ENCODE assay signal across 1 cellular context in the genomic region with DNA sequence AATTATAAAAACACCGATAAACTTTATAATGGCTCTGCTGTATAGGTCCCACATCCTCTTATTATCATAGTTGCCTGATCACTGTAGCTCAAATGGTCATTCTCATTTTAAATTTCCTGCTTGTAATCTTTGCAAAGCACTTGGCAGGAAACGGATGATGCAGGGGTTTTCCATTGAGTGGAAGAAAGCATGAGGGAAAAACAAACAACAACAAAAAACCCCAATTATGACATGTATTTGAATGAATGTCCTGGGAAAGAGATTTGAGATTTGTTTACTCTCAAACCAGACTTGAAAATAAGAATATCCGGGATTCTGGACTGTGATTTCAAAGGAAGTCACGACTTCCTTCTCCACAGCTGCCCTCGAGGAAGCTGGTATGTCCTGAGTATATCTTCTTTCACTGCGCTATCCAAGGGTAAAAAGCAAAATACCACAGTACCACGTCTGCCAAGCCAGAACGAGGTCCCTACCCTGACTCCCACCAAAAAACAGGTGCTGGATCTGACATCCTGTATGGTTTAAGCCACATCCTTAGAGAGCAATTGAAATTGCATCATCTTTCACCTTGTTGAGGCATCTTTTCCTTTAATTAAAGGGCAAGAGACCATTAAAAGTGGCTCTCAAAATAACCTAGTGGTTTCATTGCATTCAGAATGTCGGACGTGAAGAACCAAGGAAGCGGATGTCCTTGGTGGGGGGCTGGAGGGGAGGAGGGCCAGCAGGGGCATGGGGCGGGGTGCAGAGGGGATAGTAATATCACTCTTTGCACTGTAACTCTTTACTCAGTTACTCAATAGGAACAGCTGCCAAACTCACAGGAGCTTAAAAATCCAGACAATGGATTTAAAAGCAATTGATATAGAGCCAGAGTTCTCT.
A peak's percentile ranks its signal among the peaks of the same experiment; 100 is the strongest.
TF ChIP-seq lines count a peak whose summit lies in the region.

No MANE protein-coding gene starts in this region.

TF ChIP-seq in GM12878, 131 proteins besides CTCF, POLR2A, EP300 and RAD21 (continued from another document and continues in another):
- TF ChIP-seq, protein P1, sequence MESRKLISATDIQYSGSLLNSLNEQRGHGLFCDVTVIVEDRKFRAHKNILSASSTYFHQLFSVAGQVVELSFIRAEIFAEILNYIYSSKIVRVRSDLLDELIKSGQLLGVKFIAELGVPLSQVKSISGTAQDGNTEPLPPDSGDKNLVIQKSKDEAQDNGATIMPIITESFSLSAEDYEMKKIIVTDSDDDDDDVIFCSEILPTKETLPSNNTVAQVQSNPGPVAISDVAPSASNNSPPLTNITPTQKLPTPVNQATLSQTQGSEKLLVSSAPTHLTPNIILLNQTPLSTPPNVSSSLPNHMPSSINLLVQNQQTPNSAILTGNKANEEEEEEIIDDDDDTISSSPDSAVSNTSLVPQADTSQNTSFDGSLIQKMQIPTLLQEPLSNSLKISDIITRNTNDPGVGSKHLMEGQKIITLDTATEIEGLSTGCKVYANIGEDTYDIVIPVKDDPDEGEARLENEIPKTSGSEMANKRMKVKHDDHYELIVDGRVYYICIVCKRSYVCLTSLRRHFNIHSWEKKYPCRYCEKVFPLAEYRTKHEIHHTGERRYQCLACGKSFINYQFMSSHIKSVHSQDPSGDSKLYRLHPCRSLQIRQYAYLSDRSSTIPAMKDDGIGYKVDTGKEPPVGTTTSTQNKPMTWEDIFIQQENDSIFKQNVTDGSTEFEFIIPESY (IDR thresholded peaks at IDR 0.05) = peak; percentile 60; the same call in 1 of the 2 replicates
- TF ChIP-seq IKZF1 (conservative IDR thresholded peaks at IDR 0.05) = peak; percentile 82
- 0 out of 2 replicates have a peak, but pooled peaks have one; percentile 23 for TF ChIP-seq GABPA (IDR thresholded peaks at IDR 0.05; ENCODE audit: low read depth)
- TF ChIP-seq, protein P2, sequence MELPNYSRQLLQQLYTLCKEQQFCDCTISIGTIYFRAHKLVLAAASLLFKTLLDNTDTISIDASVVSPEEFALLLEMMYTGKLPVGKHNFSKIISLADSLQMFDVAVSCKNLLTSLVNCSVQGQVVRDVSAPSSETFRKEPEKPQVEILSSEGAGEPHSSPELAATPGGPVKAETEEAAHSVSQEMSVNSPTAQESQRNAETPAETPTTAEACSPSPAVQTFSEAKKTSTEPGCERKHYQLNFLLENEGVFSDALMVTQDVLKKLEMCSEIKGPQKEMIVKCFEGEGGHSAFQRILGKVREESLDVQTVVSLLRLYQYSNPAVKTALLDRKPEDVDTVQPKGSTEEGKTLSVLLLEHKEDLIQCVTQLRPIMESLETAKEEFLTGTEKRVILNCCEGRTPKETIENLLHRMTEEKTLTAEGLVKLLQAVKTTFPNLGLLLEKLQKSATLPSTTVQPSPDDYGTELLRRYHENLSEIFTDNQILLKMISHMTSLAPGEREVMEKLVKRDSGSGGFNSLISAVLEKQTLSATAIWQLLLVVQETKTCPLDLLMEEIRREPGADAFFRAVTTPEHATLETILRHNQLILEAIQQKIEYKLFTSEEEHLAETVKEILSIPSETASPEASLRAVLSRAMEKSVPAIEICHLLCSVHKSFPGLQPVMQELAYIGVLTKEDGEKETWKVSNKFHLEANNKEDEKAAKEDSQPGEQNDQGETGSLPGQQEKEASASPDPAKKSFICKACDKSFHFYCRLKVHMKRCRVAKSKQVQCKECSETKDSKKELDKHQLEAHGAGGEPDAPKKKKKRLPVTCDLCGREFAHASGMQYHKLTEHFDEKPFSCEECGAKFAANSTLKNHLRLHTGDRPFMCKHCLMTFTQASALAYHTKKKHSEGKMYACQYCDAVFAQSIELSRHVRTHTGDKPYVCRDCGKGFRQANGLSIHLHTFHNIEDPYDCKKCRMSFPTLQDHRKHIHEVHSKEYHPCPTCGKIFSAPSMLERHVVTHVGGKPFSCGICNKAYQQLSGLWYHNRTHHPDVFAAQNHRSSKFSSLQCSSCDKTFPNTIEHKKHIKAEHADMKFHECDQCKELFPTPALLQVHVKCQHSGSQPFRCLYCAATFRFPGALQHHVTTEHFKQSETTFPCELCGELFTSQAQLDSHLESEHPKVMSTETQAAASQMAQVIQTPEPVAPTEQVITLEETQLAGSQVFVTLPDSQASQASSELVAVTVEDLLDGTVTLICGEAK (IDR thresholded peaks at IDR 0.05; ENCODE audit: borderline replicate concordance) = peak; percentile 16; the same call in 1 of the 2 replicates
- TF ChIP-seq FOXM1 (IDR thresholded peaks at IDR 0.05; ENCODE audit: low read depth, low read length) = no peak
- 0 out of 2 replicates have a peak, but pooled peaks have one; percentile 27 for TF ChIP-seq ZNF207 (IDR thresholded peaks at IDR 0.05; ENCODE audit: borderline replicate concordance)
- peak; percentile 9 for TF ChIP-seq SP1 (IDR thresholded peaks at IDR 0.05; ENCODE audit: low read depth, low read length)
- TF ChIP-seq TCF3 (IDR thresholded peaks at IDR 0.05; ENCODE audit: borderline replicate concordance, insufficient read depth, low read depth, low read length) = no peak
- peak; percentile 47; the same call in 1 of the 2 replicates for TF ChIP-seq TAF1 (IDR thresholded peaks at IDR 0.05; ENCODE audit: borderline replicate concordance, low read depth, low read length)
- no peak for TF ChIP-seq SIN3A (IDR thresholded peaks at IDR 0.05; ENCODE audit: low read depth, low read length)
- 0 out of 2 replicates have a peak, but pooled peaks have one; percentile 22 for TF ChIP-seq GATAD2B (conservative IDR thresholded peaks at IDR 0.05; ENCODE audit: low read depth)
- 0 out of 2 replicates have a peak, but pooled peaks have one; percentile 23 for TF ChIP-seq MEF2A (IDR thresholded peaks at IDR 0.05; ENCODE audit: insufficient read depth, low read depth, low read length)
- no peak for TF ChIP-seq RAD51 (IDR thresholded peaks at IDR 0.05)
- TF ChIP-seq RFX5 (IDR thresholded peaks at IDR 0.05; ENCODE audit: low read depth, low read length) = no peak
- TF ChIP-seq, protein P3, sequence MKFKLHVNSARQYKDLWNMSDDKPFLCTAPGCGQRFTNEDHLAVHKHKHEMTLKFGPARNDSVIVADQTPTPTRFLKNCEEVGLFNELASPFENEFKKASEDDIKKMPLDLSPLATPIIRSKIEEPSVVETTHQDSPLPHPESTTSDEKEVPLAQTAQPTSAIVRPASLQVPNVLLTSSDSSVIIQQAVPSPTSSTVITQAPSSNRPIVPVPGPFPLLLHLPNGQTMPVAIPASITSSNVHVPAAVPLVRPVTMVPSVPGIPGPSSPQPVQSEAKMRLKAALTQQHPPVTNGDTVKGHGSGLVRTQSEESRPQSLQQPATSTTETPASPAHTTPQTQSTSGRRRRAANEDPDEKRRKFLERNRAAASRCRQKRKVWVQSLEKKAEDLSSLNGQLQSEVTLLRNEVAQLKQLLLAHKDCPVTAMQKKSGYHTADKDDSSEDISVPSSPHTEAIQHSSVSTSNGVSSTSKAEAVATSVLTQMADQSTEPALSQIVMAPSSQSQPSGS (IDR thresholded peaks at IDR 0.05; ENCODE audit: low read length) = peak; percentile 64
- TF ChIP-seq SIX5 (IDR thresholded peaks at IDR 0.05; ENCODE audit: low read depth, low read length, severe bottlenecking) = no peak
- TF ChIP-seq CREM (IDR thresholded peaks at IDR 0.05; ENCODE audit: low read depth) = no peak
- TF ChIP-seq, protein P4, sequence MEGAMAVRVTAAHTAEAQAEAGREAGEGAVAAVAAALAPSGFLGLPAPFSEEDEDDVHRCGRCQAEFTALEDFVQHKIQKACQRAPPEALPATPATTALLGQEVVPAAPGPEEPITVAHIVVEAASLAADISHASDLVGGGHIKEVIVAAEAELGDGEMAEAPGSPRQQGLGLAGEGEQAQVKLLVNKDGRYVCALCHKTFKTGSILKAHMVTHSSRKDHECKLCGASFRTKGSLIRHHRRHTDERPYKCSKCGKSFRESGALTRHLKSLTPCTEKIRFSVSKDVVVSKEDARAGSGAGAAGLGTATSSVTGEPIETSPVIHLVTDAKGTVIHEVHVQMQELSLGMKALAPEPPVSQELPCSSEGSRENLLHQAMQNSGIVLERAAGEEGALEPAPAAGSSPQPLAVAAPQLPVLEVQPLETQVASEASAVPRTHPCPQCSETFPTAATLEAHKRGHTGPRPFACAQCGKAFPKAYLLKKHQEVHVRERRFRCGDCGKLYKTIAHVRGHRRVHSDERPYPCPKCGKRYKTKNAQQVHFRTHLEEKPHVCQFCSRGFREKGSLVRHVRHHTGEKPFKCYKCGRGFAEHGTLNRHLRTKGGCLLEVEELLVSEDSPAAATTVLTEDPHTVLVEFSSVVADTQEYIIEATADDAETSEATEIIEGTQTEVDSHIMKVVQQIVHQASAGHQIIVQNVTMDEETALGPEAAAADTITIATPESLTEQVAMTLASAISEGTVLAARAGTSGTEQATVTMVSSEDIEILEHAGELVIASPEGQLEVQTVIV (IDR thresholded peaks at IDR 0.05; ENCODE audit: borderline replicate concordance, partially characterized antibody) = no peak
- TF ChIP-seq, protein P5, sequence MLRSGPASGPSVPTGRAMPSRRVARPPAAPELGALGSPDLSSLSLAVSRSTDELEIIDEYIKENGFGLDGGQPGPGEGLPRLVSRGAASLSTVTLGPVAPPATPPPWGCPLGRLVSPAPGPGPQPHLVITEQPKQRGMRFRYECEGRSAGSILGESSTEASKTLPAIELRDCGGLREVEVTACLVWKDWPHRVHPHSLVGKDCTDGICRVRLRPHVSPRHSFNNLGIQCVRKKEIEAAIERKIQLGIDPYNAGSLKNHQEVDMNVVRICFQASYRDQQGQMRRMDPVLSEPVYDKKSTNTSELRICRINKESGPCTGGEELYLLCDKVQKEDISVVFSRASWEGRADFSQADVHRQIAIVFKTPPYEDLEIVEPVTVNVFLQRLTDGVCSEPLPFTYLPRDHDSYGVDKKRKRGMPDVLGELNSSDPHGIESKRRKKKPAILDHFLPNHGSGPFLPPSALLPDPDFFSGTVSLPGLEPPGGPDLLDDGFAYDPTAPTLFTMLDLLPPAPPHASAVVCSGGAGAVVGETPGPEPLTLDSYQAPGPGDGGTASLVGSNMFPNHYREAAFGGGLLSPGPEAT (IDR thresholded peaks at IDR 0.05; ENCODE audit: low read depth) = peak; percentile 73
- no peak for TF ChIP-seq LARP7 (IDR thresholded peaks at IDR 0.05)
- TF ChIP-seq, protein P6, sequence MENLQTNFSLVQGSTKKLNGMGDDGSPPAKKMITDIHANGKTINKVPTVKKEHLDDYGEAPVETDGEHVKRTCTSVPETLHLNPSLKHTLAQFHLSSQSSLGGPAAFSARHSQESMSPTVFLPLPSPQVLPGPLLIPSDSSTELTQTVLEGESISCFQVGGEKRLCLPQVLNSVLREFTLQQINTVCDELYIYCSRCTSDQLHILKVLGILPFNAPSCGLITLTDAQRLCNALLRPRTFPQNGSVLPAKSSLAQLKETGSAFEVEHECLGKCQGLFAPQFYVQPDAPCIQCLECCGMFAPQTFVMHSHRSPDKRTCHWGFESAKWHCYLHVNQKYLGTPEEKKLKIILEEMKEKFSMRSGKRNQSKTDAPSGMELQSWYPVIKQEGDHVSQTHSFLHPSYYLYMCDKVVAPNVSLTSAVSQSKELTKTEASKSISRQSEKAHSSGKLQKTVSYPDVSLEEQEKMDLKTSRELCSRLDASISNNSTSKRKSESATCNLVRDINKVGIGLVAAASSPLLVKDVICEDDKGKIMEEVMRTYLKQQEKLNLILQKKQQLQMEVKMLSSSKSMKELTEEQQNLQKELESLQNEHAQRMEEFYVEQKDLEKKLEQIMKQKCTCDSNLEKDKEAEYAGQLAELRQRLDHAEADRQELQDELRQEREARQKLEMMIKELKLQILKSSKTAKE (IDR thresholded peaks at IDR 0.05; ENCODE audit: low read depth, poor library complexity, severe bottlenecking) = no peak
- TF ChIP-seq, protein P7, sequence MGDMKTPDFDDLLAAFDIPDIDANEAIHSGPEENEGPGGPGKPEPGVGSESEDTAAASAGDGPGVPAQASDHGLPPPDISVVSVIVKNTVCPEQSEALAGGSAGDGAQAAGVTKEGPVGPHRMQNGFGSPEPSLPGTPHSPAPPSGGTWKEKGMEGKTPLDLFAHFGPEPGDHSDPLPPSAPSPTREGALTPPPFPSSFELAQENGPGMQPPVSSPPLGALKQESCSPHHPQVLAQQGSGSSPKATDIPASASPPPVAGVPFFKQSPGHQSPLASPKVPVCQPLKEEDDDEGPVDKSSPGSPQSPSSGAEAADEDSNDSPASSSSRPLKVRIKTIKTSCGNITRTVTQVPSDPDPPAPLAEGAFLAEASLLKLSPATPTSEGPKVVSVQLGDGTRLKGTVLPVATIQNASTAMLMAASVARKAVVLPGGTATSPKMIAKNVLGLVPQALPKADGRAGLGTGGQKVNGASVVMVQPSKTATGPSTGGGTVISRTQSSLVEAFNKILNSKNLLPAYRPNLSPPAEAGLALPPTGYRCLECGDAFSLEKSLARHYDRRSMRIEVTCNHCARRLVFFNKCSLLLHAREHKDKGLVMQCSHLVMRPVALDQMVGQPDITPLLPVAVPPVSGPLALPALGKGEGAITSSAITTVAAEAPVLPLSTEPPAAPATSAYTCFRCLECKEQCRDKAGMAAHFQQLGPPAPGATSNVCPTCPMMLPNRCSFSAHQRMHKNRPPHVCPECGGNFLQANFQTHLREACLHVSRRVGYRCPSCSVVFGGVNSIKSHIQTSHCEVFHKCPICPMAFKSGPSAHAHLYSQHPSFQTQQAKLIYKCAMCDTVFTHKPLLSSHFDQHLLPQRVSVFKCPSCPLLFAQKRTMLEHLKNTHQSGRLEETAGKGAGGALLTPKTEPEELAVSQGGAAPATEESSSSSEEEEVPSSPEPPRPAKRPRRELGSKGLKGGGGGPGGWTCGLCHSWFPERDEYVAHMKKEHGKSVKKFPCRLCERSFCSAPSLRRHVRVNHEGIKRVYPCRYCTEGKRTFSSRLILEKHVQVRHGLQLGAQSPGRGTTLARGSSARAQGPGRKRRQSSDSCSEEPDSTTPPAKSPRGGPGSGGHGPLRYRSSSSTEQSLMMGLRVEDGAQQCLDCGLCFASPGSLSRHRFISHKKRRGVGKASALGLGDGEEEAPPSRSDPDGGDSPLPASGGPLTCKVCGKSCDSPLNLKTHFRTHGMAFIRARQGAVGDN (IDR thresholded peaks at IDR 0.05) = peak; percentile 72
- 0 out of 2 replicates have a peak, but pooled peaks have one; percentile 78 for TF ChIP-seq ASH2L (IDR thresholded peaks at IDR 0.05; ENCODE audit: borderline replicate concordance, low read depth)
- TF ChIP-seq BMI1 (IDR thresholded peaks at IDR 0.05; ENCODE audit: borderline replicate concordance) = no peak
- TF ChIP-seq, protein P8, sequence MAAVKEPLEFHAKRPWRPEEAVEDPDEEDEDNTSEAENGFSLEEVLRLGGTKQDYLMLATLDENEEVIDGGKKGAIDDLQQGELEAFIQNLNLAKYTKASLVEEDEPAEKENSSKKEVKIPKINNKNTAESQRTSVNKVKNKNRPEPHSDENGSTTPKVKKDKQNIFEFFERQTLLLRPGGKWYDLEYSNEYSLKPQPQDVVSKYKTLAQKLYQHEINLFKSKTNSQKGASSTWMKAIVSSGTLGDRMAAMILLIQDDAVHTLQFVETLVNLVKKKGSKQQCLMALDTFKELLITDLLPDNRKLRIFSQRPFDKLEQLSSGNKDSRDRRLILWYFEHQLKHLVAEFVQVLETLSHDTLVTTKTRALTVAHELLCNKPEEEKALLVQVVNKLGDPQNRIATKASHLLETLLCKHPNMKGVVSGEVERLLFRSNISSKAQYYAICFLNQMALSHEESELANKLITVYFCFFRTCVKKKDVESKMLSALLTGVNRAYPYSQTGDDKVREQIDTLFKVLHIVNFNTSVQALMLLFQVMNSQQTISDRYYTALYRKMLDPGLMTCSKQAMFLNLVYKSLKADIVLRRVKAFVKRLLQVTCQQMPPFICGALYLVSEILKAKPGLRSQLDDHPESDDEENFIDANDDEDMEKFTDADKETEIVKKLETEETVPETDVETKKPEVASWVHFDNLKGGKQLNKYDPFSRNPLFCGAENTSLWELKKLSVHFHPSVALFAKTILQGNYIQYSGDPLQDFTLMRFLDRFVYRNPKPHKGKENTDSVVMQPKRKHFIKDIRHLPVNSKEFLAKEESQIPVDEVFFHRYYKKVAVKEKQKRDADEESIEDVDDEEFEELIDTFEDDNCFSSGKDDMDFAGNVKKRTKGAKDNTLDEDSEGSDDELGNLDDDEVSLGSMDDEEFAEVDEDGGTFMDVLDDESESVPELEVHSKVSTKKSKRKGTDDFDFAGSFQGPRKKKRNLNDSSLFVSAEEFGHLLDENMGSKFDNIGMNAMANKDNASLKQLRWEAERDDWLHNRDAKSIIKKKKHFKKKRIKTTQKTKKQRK (IDR thresholded peaks at IDR 0.05; ENCODE audit: low read depth, low read length) = no peak
- TF ChIP-seq RUNX3 (IDR thresholded peaks at IDR 0.05; ENCODE audit: low read length) = peak; percentile 82
- peak; percentile 79 for TF ChIP-seq ATF7 (IDR thresholded peaks at IDR 0.05; ENCODE audit: low read depth)
